In genomic region chr5:110977927-110978326, GRCh38 we compare ENCODE assay signal across 37 cellular contexts.
"Had no signal": no experiment of that assay in that cellular context is flagged by ENCODE, and none has a peak within 500 bp of the region (broad histone marks: within the 10 kb centered on the region; RNA-seq: fewer than 3 reads in every experiment).

No MANE protein-coding gene starts in this region.

- H3K27ac Mint-ChIP-seq: activated CD4-positive, alpha-beta memory T cell treated with anti-CD3 and anti-CD28 coated beads, Interleukin-2, amount 10 ng/mL, durations not matched to agents 7 days and 5 days; activated CD8-positive, alpha-beta memory T cell treated with anti-CD3 and anti-CD28 coated beads, Interleukin-2, amount 10 ng/mL, durations not matched to agents 7 days and 5 days; activated naive CD4-positive, alpha-beta T cell treated with anti-CD3 and anti-CD28 coated beads, Interleukin-2, amount 50 U/mL, for 24 hours; activated naive CD8-positive, alpha-beta T cell treated with anti-CD3 and anti-CD28 coated beads, Interleukin-2, amount 10 ng/mL, durations not matched to agents 7 days and 5 days; activated T-cell treated with anti-CD3 and anti-CD28 coated beads, Interleukin-2, amount 50 U/mL, for 24 hours; activated T-helper 2 cell treated with anti-CD3 and anti-CD28 coated beads, Interferon-gamma antibody, Interleukin-2, Interleukin-4, amounts not matched to agents 10 μg/mL and 5 μg/mL and 100 μg/mL, durations not matched to agents 14 hours and 24 hours and 36 hours; brain had no signal

- H3K9me3 Mint-ChIP-seq: activated CD4-positive, alpha-beta memory T cell treated with anti-CD3 and anti-CD28 coated beads, Interleukin-2, amount 10 ng/mL, durations not matched to agents 7 days and 5 days; activated naive CD8-positive, alpha-beta T cell treated with anti-CD3 and anti-CD28 coated beads, Interleukin-2, amount 10 ng/mL, durations not matched to agents 7 days and 5 days; activated T-helper 2 cell treated with anti-CD3 and anti-CD28 coated beads, Interferon-gamma antibody, Interleukin-2, Interleukin-4, amounts not matched to agents 10 μg/mL and 5 μg/mL and 100 μg/mL, durations not matched to agents 14 hours and 24 hours and 36 hours; brain had no signal

- H3K36me3 ChIP-seq: ascending aorta, WERI-Rb-1 had no signal

- H3K27me3 ChIP-seq: ascending aorta had no signal

- H3K27me3 Mint-ChIP-seq: activated CD4-positive, alpha-beta memory T cell treated with anti-CD3 and anti-CD28 coated beads, Interleukin-2, amount 10 ng/mL, durations not matched to agents 7 days and 5 days; activated CD8-positive, alpha-beta memory T cell treated with anti-CD3 and anti-CD28 coated beads, Interleukin-2, amount 10 ng/mL, durations not matched to agents 7 days and 5 days; activated naive CD8-positive, alpha-beta T cell treated with anti-CD3 and anti-CD28 coated beads, Interleukin-2, amount 10 ng/mL, durations not matched to agents 7 days and 5 days had no signal

- H3K27ac ChIP-seq: ascending aorta, KMS-11, PC-9, RWPE1, WERI-Rb-1 had no signal

- H3K9me3 ChIP-seq: ascending aorta had no signal

- H3K4me1 Mint-ChIP-seq: activated CD4-positive, alpha-beta memory T cell treated with anti-CD3 and anti-CD28 coated beads, Interleukin-2, amount 10 ng/mL, durations not matched to agents 7 days and 5 days; activated CD8-positive, alpha-beta memory T cell treated with anti-CD3 and anti-CD28 coated beads, Interleukin-2, amount 10 ng/mL, durations not matched to agents 7 days and 5 days; activated naive CD4-positive, alpha-beta T cell treated with anti-CD3 and anti-CD28 coated beads, Interleukin-2, amount 50 U/mL, for 24 hours; activated naive CD8-positive, alpha-beta T cell treated with anti-CD3 and anti-CD28 coated beads, Interleukin-2, amount 10 ng/mL, durations not matched to agents 7 days and 5 days; brain had no signal

- H3K4me1 ChIP-seq: ascending aorta had no signal

- ATAC-seq: activated CD8-positive, alpha-beta memory T cell treated with anti-CD3 and anti-CD28 coated beads, Interleukin-2, amount 10 ng/mL, durations not matched to agents 7 days and 5 days; Right ventricle myocardium inferior had no signal

- H3K4me3 Mint-ChIP-seq: activated CD4-positive, alpha-beta memory T cell treated with anti-CD3 and anti-CD28 coated beads, Interleukin-2, amount 10 ng/mL, durations not matched to agents 7 days and 5 days; activated CD8-positive, alpha-beta memory T cell treated with anti-CD3 and anti-CD28 coated beads, Interleukin-2, amount 10 ng/mL, durations not matched to agents 7 days and 5 days; activated naive CD4-positive, alpha-beta T cell treated with anti-CD3 and anti-CD28 coated beads, Interleukin-2, amount 50 U/mL, for 24 hours; activated naive CD8-positive, alpha-beta T cell treated with anti-CD3 and anti-CD28 coated beads, Interleukin-2, amount 10 ng/mL, durations not matched to agents 7 days and 5 days; activated T-cell treated with anti-CD3 and anti-CD28 coated beads, Interleukin-2, amount 50 U/mL, for 24 hours; brain had no signal

- H2AFZ ChIP-seq: PC-9 had no signal

- DNase-seq: activated CD4-positive, alpha-beta memory T cell treated with anti-CD3 and anti-CD28 coated beads, Interleukin-2, amount 10 ng/mL, durations not matched to agents 7 days and 5 days; activated CD4-positive, alpha-beta T cell treated with anti-CD3 and anti-CD28 coated beads for 1 hour; activated CD4-positive, alpha-beta T cell treated with anti-CD3 and anti-CD28 coated beads for 48 hours; activated CD4-positive, CD25-positive, alpha-beta regulatory T cell; activated CD8-positive, alpha-beta memory T cell treated with anti-CD3 and anti-CD28 coated beads for 24 hours; activated CD8-positive, alpha-beta memory T cell treated with anti-CD3 and anti-CD28 coated beads, Interleukin-2, amount 10 ng/mL, durations not matched to agents 7 days and 5 days; activated gamma-delta T cell; activated naive CD4-positive, alpha-beta T cell treated with Interleukin-2 at 50 U/mL for 16 hours; activated naive CD8-positive, alpha-beta T cell treated with anti-CD3 and anti-CD28 coated beads, Interleukin-2, amount 10 ng/mL, durations not matched to agents 7 days and 5 days; activated T-cell treated with anti-CD3 and anti-CD28 coated beads, Interleukin-2, amount 50 U/mL, for 24 hours; amygdala; caudate nucleus; NCI-H1105; NCI-H1436; NCI-H1694; NCI-H1930; NCI-H2081 treated with DMSO at 0.1 percent for 48 hours; NCI-H510A; NCI-H526; NCI-H748 treated with DMSO at 0.1 percent for 48 hours; NK-92 treated with Interleukin-12 subunit alpha and Interleukin-12 subunit beta, amount 100 ng/mL, for 24 hours; PC-9; SIG-M5; SW 1271; T-helper 1 cell; T-helper 2 cell; T1000; WERI-Rb-1 had no signal

- H3K9ac ChIP-seq: KMS-11 had no signal

- H3K36me3 Mint-ChIP-seq: activated CD8-positive, alpha-beta memory T cell treated with anti-CD3 and anti-CD28 coated beads, Interleukin-2, amount 10 ng/mL, durations not matched to agents 7 days and 5 days; activated naive CD4-positive, alpha-beta T cell treated with anti-CD3 and anti-CD28 coated beads, Interleukin-2, amount 50 U/mL, for 24 hours; activated naive CD8-positive, alpha-beta T cell treated with anti-CD3 and anti-CD28 coated beads, Interleukin-2, amount 10 ng/mL, durations not matched to agents 7 days and 5 days; brain had no signal

- FAIRE-seq: bronchial epithelial cell, RCC 7860 had no signal

- H3K4me2 ChIP-seq: KMS-11, PC-9 had no signal

- H3K4me3 ChIP-seq: ascending aorta, PC-9 had no signal
